ENCODE assay signal across 16 cellular contexts in genomic region chr5:72171667-72172066, GRCh38.
DNase-seq lines count a peak whose midpoint lies in the region; TF ChIP-seq lines count a peak whose summit lies in the region.
"Had no signal": no experiment of that assay in that cellular context is flagged by ENCODE, and none has a peak within 500 bp of the region (broad histone marks: within the 10 kb centered on the region; RNA-seq: fewer than 3 reads in every experiment).

No MANE protein-coding gene starts in this region.

- H3K4me2 ChIP-seq in OCI-LY3 (ENCODE audit: low read length), result peak overlapping the region; percentile 30

- no peak overlapping the region for H3K9ac ChIP-seq in OCI-LY3 (ENCODE audit: low read length)

- H3K27ac ChIP-seq in OCI-LY3 (ENCODE audit: low read length) (no peak overlapping the region), left ventricle myocardium inferior (replicated peaks) (peak overlapping the region; percentile 43), coronary artery (no peak overlapping the region)
- H3K27ac ChIP-seq: C4-2B, RWPE1, vagina had no signal

- no peaks in the 10 kb centered on the region for H3K79me2 ChIP-seq in OCI-LY3 (ENCODE audit: low read length)

- H3K4me1 ChIP-seq in OCI-LY3 (ENCODE audit: low read length) (peaks cover 13% of the 10 kb centered on the region), left ventricle myocardium inferior (peaks cover 20% of the 10 kb centered on the region)

- intact Hi-C loops in left ventricle myocardium inferior (cut with micrococcal nuclease), result no loop called here

- no peaks in the 10 kb centered on the region for H4K20me1 ChIP-seq in OCI-LY3 (ENCODE audit: insufficient read depth, low read length)

- no peak for TF ChIP-seq CTCF in GM12865 (IDR thresholded peaks at IDR 0.05; ENCODE audit: insufficient read depth, low read depth, low read length, missing control alignments)
- TF ChIP-seq CTCF in OCI-LY3 (IDR thresholded peaks at IDR 0.05; ENCODE audit: low read depth, low read length), result no peak
- TF ChIP-seq CTCF in left ventricle myocardium inferior (IDR thresholded peaks at IDR 0.05; ENCODE audit: borderline replicate concordance), result no peak
- no peak for TF ChIP-seq CTCF in coronary artery (IDR thresholded peaks at IDR 0.05)

- no peak overlapping the region for H2AFZ ChIP-seq in OCI-LY3 (ENCODE audit: low read depth, low read length)

- peak; percentile 40 for DNase-seq in activated CD4-positive, alpha-beta T cell treated with anti-CD3 and anti-CD28 coated beads for 48 hours
- no peak for DNase-seq in activated CD4-positive, alpha-beta T cell treated with anti-CD3 and anti-CD28 coated beads for 4 hours
- peak; percentile 16 for DNase-seq in GM12865 (ENCODE audit: low read depth)
- DNase-seq in left ventricle myocardium inferior, result peak; percentile 37
- no peak for DNase-seq in NCI-H345 treated with DMSO at 0.1 percent for 48 hours (lab: John Stamatoyannopoulos, UW; ENCODE audit: unreplicated experiment)
- DNase-seq in NCI-H2196 (lab: John Stamatoyannopoulos, UW; ENCODE audit: unreplicated experiment), result no peak
- no peak for DNase-seq in coronary artery (ENCODE audit: low spot score)
- DNase-seq: effector CD8-positive, alpha-beta T cell; IMR-90; left colon; NCI-H2107; nucleus accumbens had no signal

- H3K36me3 ChIP-seq in OCI-LY3 (replicated peaks; ENCODE audit: low read depth, low read length) (no peaks in the 10 kb centered on the region), left ventricle myocardium inferior (no peaks in the 10 kb centered on the region)
- H3K36me3 ChIP-seq: vagina had no signal

- H3K27me3 ChIP-seq in OCI-LY3 (ENCODE audit: low read depth, low read length) (peaks cover 38% of the 10 kb centered on the region), left ventricle myocardium inferior (ENCODE audit: low read depth) (no peaks in the 10 kb centered on the region)
- H3K27me3 ChIP-seq: vagina had no signal

- H3K9me3 ChIP-seq in OCI-LY3 (ENCODE audit: insufficient read depth, low read length) (no peaks in the 10 kb centered on the region), left ventricle myocardium inferior (replicated peaks) (no peaks in the 10 kb centered on the region)
- H3K9me3 ChIP-seq: vagina had no signal

- no peak overlapping the region for H3K4me3 ChIP-seq in GM12865 (ENCODE audit: low read depth, low read length)
- no peak overlapping the region for H3K4me3 ChIP-seq in OCI-LY3 (ENCODE audit: low read length)
- no peak overlapping the region for H3K4me3 ChIP-seq in left ventricle myocardium inferior
- H3K4me3 ChIP-seq in coronary artery, result no peak overlapping the region
- H3K4me3 ChIP-seq: vagina had no signal

Comparison
In these comparisons a context has a peak if more than half of its experiments do, and no peak if none do; other contexts are left out.
1. DNase-seq: peak in activated CD4-positive, alpha-beta T cell treated with anti-CD3 and anti-CD28 coated beads for 48 hours (single experiment), GM12865 (single experiment) and left ventricle myocardium inferior (single experiment); none in activated CD4-positive, alpha-beta T cell treated with anti-CD3 and anti-CD28 coated beads for 4 hours (0 of 2), NCI-H345 treated with DMSO at 0.1 percent for 48 hours (single experiment), NCI-H2196 (single experiment) and coronary artery (single experiment).